14 cellular contexts compared by ENCODE assay signal in genomic region chr1:64479874-64480273, GRCh38. TPM values are rescaled to one million over a fixed set of nuclear protein-coding genes. Genes with fewer than 3 reads are reported as not detected.
"Had no signal": no experiment of that assay in that cellular context is flagged by ENCODE, and none has a peak within 500 bp of the region (broad histone marks: within the 10 kb centered on the region; RNA-seq: fewer than 3 reads in every experiment).

No MANE protein-coding gene starts in this region.

- H3K36me3 ChIP-seq: ascending aorta, colonic mucosa, transverse colon had no signal

- DNase-seq: activated CD4-positive, alpha-beta memory T cell treated with anti-CD3 and anti-CD28 coated beads, Interleukin-2, amount 10 ng/mL, durations not matched to agents 7 days and 5 days; activated CD8-positive, alpha-beta memory T cell treated with anti-CD3 and anti-CD28 coated beads, Interleukin-2, amount 50 U/mL, for 4 hours; activated gamma-delta T cell treated with Interleukin-2 at 50 U/mL for 16 hours; activated naive CD8-positive, alpha-beta T cell treated with anti-CD3 and anti-CD28 coated beads, Interleukin-2, amount 10 ng/mL, durations not matched to agents 7 days and 5 days; activated T-cell treated with anti-CD3 and anti-CD28 coated beads, Interleukin-2, amount 50 U/mL, for 72 hours; colonic mucosa; hippocampal formation; mucosa of descending colon; natural killer cell; stimulated activated CD4-positive, alpha-beta T cell treated with anti-CD3 and anti-CD28 coated beads, Interleukin-4, amount 100 ng/mL, for 4 hours; T-cell; T1000; transverse colon had no signal

- H3K36me3 Mint-ChIP-seq: activated naive CD8-positive, alpha-beta T cell treated with anti-CD3 and anti-CD28 coated beads, Interleukin-2, amount 10 ng/mL, durations not matched to agents 7 days and 5 days; natural killer cell; T-cell had no signal

- H3K27me3 Mint-ChIP-seq: activated naive CD8-positive, alpha-beta T cell treated with anti-CD3 and anti-CD28 coated beads, Interleukin-2, amount 10 ng/mL, durations not matched to agents 7 days and 5 days had no signal

- H3K27ac Mint-ChIP-seq: activated CD4-positive, alpha-beta memory T cell treated with anti-CD3 and anti-CD28 coated beads, Interleukin-2, amount 10 ng/mL, durations not matched to agents 7 days and 5 days; activated naive CD8-positive, alpha-beta T cell treated with anti-CD3 and anti-CD28 coated beads, Interleukin-2, amount 10 ng/mL, durations not matched to agents 7 days and 5 days; activated T-cell treated with anti-CD3 and anti-CD28 coated beads, Interleukin-2, amount 50 U/mL, for 72 hours; natural killer cell; T-cell had no signal

- H3K4me3 Mint-ChIP-seq: activated CD4-positive, alpha-beta memory T cell treated with anti-CD3 and anti-CD28 coated beads, Interleukin-2, amount 10 ng/mL, durations not matched to agents 7 days and 5 days; activated naive CD8-positive, alpha-beta T cell treated with anti-CD3 and anti-CD28 coated beads, Interleukin-2, amount 10 ng/mL, durations not matched to agents 7 days and 5 days; activated T-cell treated with anti-CD3 and anti-CD28 coated beads, Interleukin-2, amount 50 U/mL, for 72 hours; natural killer cell; T-cell had no signal

- H3K4me1 Mint-ChIP-seq: activated CD4-positive, alpha-beta memory T cell treated with anti-CD3 and anti-CD28 coated beads, Interleukin-2, amount 10 ng/mL, durations not matched to agents 7 days and 5 days; activated naive CD8-positive, alpha-beta T cell treated with anti-CD3 and anti-CD28 coated beads, Interleukin-2, amount 10 ng/mL, durations not matched to agents 7 days and 5 days; natural killer cell had no signal

- H3K27me3 ChIP-seq: ascending aorta, colonic mucosa, transverse colon had no signal

- H3K4me3 ChIP-seq: ascending aorta, colonic mucosa, mucosa of descending colon, transverse colon had no signal

- H3K9me3 Mint-ChIP-seq: activated CD4-positive, alpha-beta memory T cell treated with anti-CD3 and anti-CD28 coated beads, Interleukin-2, amount 10 ng/mL, durations not matched to agents 7 days and 5 days; activated naive CD8-positive, alpha-beta T cell treated with anti-CD3 and anti-CD28 coated beads, Interleukin-2, amount 10 ng/mL, durations not matched to agents 7 days and 5 days; activated T-cell treated with anti-CD3 and anti-CD28 coated beads, Interleukin-2, amount 50 U/mL, for 72 hours; natural killer cell; T-cell had no signal

- ATAC-seq: activated T-cell treated with anti-CD3 and anti-CD28 coated beads, Interleukin-2, amount 50 U/mL, for 72 hours; mucosa of descending colon; natural killer cell; T-cell had no signal

- H3K27ac ChIP-seq: colonic mucosa, transverse colon had no signal

- H3K9me3 ChIP-seq: ascending aorta, colonic mucosa, mucosa of descending colon, transverse colon had no signal

RNA-seq across cellular contexts. Expression of gene CACHD1, which starts 9.9 kb away (rescaled TPM):
- total RNA-seq: natural killer cell had no signal
